ENCODE assay signal across 8 cellular contexts in the genomic region with DNA sequence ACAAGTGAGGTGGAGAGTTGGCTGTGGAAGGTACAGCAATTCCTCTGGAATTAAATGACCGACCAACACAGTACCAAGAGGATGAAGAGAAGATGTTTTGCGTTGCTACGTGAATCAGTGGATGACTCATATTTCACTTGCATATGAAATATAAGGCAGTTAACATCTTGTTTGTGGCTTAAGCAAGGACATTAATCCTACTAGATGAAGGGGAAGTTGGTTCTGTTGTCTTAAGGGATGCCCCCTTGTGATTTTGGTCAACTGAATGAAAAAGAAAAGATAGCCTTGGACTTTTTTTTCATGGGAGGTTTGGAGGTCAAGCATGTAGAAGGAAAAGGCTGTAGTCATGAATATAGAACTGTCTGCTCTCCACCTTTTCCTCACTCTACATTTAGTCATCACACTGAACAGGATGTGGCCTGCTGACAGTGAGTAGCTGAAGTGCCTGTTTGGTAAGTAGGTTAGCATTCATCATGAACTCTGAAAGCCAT. TPM values are rescaled to one million over a fixed set of nuclear protein-coding genes. Genes with fewer than 3 reads are reported as not detected.
A peak's percentile ranks its signal among the peaks of the same experiment; 100 is the strongest.
DNase-seq lines count a peak whose midpoint lies in the region; ATAC-seq, FAIRE-seq and TF ChIP-seq lines count a peak whose summit lies in the region.

No MANE protein-coding gene starts in this region.

- no peaks in the 10 kb centered on the region for H3K4me1 ChIP-seq in esophagus (ENCODE audit: control insufficient read depth in 2 of 2, insufficient read depth in 2 of 2, low read length in 1 of 2)

- 21 to 61% methylated on average over 3 of the region's 3 CpGs for WGBS in esophagus, 2 donors

- H3K4me3 ChIP-seq in HFF-Myc (replicated peaks; ENCODE audit: low read depth, low read length) (no peak overlapping the region), esophagus (ENCODE audit: low read depth in 1 of 2, low read length in 2 of 2) (no peak overlapping the region)

- DNase-seq in CD4-positive, alpha-beta T cell: peak in 1 of 10 experiments; percentile 8
- DNase-seq in HFF-Myc (ENCODE audit: extremely low read depth, low read depth) (peak; percentile 82), SK-MEL-5 (ENCODE audit: low read depth, low spot score) (peak; percentile 12), GM12891 (ENCODE audit: insufficient read length, low spot score) (no peak), G401 (ENCODE audit: low spot score) (no peak)
- peak; percentile 52 for DNase-seq in stimulated activated CD4-positive, alpha-beta T cell treated with anti-CD3 and anti-CD28 coated beads, Interleukin-1b, Interleukin-23, amount 100 ng/mL, for 48 hours

- H3K9me3 Mint-ChIP-seq in CD4-positive, alpha-beta T cell: no peaks in the 10 kb centered on the region

- CTCF ChIA-PET in CD4-positive, alpha-beta T cell (lab: Charles Lee): no interaction called here

- no peak overlapping the region for H3K27ac ChIP-seq in CD4-positive, alpha-beta T cell (ENCODE audit: low read depth, low read length)
- H3K27ac ChIP-seq in esophagus (ENCODE audit: low read depth in 2 of 2, low read length in 1 of 2): peak overlapping the region; percentile 13 to 79

- no peak for TF ChIP-seq CTCF in CD4-positive, alpha-beta T cell (IDR thresholded peaks at IDR 0.05)
- TF ChIP-seq CTCF in HFF-Myc (IDR thresholded peaks at IDR 0.05; ENCODE audit: low read depth, low read length, missing control alignments): no peak

- no peak for FAIRE-seq in GM12891 (lab: Jason Lieb, UNC)

- intact Hi-C loops in CD4-positive, alpha-beta T cell (cut with DNase I, micrococcal nuclease): no loop called here

- no peaks in the 10 kb centered on the region for H3K27me3 Mint-ChIP-seq in CD4-positive, alpha-beta T cell

- H3K36me3 ChIP-seq in esophagus (ENCODE audit: control insufficient read depth in 2 of 2, insufficient read depth in 2 of 2, low read length in 1 of 2): peaks cover 4 to 6% of the 10 kb centered on the region in 2 donors

- H3K36me3 Mint-ChIP-seq in CD4-positive, alpha-beta T cell (ENCODE audit: low read depth): no peaks in the 10 kb centered on the region

- peaks cover 12% of the 10 kb centered on the region for H3K4me1 Mint-ChIP-seq in CD4-positive, alpha-beta T cell (ENCODE audit: low read depth)

- TF ChIP-seq POLR2A in GM12891 (IDR thresholded peaks at IDR 0.05; ENCODE audit: low read depth, low read length): no peak

- POLR2A ChIA-PET in CD4-positive, alpha-beta T cell (lab: Charles Lee): no interaction called here

- ATAC-seq in CD4-positive, alpha-beta T cell (ENCODE audit: poor library complexity): peak; percentile 65
- ATAC-seq in GM21717 (IDR thresholded peaks at IDR 0.05; ENCODE audit: unreplicated experiment): no peak

- in situ Hi-C loops in SK-MEL-5 (cut with HindIII; ENCODE audit: low pct_unique_long_range_greater_than_20kb, low sequenced_read_pairs) (no loop called here), G401 (cut with HindIII; ENCODE audit: low sequenced_read_pairs) (no loop called here)

- no peaks in the 10 kb centered on the region for H3K27me3 ChIP-seq in CD4-positive, alpha-beta T cell (ENCODE audit: control insufficient read depth, insufficient read depth, low read length)
- H3K27me3 ChIP-seq in esophagus (ENCODE audit: control insufficient read depth in 1 of 2, insufficient read depth in 2 of 2, low read length in 2 of 2): no peaks in the 10 kb centered on the region

- no peak overlapping the region for H3K4me3 Mint-ChIP-seq in CD4-positive, alpha-beta T cell

- H3K9me3 ChIP-seq in CD4-positive, alpha-beta T cell (ENCODE audit: control insufficient read depth, low read length): no peaks in the 10 kb centered on the region
- H3K9me3 ChIP-seq in esophagus (ENCODE audit: control insufficient read depth in 2 of 2, insufficient read depth in 1 of 2, low read depth in 1 of 2, low read length in 1 of 2): no peaks in the 10 kb centered on the region

- peak overlapping the region; percentile 63 for H3K27ac Mint-ChIP-seq in CD4-positive, alpha-beta T cell

TF ChIP-seq in GM12891, 5 proteins besides CTCF, POLR2A, EP300 and RAD21:
- no peak for TF ChIP-seq TAF1 (IDR thresholded peaks at IDR 0.05; ENCODE audit: low read depth, low read length)

RNA-seq across cellular contexts. Expression of a gene that starts 33.9 kb away (rescaled TPM):
- total RNA-seq in CD4-positive, alpha-beta T cell: under 1 TPM in 1 of 2 experiments, not detected in 1; 0.08 TPM
- 35.5 and 37.6 TPM in 2 replicates for total RNA-seq in SK-MEL-5 (2014; rRNA removed; shearing (Covaris generic))
- 32.7 and 44.1 TPM in 2 replicates for polyA plus RNA-seq in SK-MEL-5 (2015; cell fraction: cytosol; rRNA removed)
- polyA plus RNA-seq in SK-MEL-5 (2015; cell fraction: nucleus; rRNA removed): 36.3 and 56.5 TPM in 2 replicates
- polyA plus RNA-seq in esophagus: 10 to 100 TPM; 11.0 to 13.4 TPM
- polyA plus RNA-seq in GM12891 (2012; ENCODE audit: low read depth, missing spikeins): 4.5 TPM
- not detected in 2 replicates for total RNA-seq in G401 (2014; rRNA removed; shearing (Covaris generic))

Comparison
In these comparisons a context has a peak if more than half of its experiments do, and no peak if none do; other contexts are left out.
1. DNase-seq: peak in HFF-Myc (single experiment), SK-MEL-5 (single experiment) and stimulated activated CD4-positive, alpha-beta T cell treated with anti-CD3 and anti-CD28 coated beads, Interleukin-1b, Interleukin-23, amount 100 ng/mL, for 48 hours (single experiment); none in GM12891 (single experiment) and G401 (single experiment).
2. RNA of a gene that starts 33.9 kb away (total RNA-seq): 35.5 to 37.6 TPM in SK-MEL-5; 0.08 TPM in CD4-positive, alpha-beta T cell and not detected in G401; every median in the first group is over 10 times any median in the second.